Comparison of ENCODE assay signal across 8 cellular contexts in the genomic region with DNA sequence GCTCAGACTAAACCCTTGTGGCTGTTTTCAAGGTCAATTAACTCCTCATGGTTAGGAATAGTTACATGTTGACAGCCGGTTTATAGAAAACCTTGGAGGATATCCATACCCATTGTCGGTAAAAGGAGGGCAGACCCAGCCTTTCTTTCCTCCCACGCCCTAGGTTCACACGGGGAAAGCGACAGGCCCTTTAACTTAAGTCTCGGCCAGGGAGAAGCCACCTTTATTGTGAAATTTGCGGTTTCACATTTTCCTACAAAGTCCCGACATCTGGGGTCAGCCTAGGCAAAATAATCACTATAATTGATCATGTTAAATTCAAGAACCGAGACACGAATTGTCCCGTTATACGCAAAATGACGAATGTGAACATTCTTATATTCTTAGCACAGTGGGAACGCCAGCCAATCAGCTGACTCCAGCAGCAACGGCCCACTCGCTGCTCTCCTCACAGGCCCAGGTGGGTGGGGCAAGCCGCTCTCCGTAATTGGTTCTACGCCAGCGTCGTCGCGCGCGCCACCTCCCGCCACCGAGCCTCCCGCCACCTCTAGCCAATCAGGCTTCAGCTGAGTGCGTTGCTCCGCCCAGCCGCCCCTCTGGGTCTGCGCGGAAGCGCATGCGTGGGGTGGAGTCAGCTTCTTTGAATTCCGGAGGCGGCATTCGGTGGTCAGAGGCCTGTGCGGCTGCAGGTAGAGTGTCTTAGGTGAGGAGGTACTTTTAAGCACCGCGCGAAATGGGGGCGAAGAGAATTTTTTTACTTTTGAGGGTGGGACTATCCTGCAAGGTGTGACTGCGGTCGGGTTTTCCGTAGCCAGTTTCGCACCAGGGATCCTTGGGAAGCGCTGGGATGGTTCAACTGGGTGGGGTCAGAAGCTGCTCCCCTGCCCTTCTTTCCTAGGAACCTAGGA. TPM values are rescaled to one million over a fixed set of nuclear protein-coding genes. Genes with fewer than 3 reads are reported as not detected.
DNase-seq lines count a peak whose midpoint lies in the region; ATAC-seq and TF ChIP-seq lines count a peak whose summit lies in the region.

A gene with protein sequence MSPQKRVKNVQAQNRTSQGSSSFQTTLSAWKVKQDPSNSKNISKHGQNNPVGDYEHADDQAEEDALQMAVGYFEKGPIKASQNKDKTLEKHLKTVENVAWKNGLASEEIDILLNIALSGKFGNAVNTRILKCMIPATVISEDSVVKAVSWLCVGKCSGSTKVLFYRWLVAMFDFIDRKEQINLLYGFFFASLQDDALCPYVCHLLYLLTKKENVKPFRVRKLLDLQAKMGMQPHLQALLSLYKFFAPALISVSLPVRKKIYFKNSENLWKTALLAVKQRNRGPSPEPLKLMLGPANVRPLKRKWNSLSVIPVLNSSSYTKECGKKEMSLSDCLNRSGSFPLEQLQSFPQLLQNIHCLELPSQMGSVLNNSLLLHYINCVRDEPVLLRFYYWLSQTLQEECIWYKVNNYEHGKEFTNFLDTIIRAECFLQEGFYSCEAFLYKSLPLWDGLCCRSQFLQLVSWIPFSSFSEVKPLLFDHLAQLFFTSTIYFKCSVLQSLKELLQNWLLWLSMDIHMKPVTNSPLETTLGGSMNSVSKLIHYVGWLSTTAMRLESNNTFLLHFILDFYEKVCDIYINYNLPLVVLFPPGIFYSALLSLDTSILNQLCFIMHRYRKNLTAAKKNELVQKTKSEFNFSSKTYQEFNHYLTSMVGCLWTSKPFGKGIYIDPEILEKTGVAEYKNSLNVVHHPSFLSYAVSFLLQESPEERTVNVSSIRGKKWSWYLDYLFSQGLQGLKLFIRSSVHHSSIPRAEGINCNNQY (plus strand): TSS at position 659 of the 908 bp plus-strand sequence. CDS start 2,867 bp downstream, outside the sequence.

- H4K20me1 ChIP-seq in SU-DHL-6 (ENCODE audit: low read depth, low read length): no peaks in the 10 kb centered on the region
- no peaks in the 10 kb centered on the region for H4K20me1 ChIP-seq in osteoblast (ENCODE audit: insufficient read depth, low read length)

- DNase-seq in NCI-H1417 (lab: John Stamatoyannopoulos, UW) (peak; percentile 92 to 96 (median 95)), head of caudate nucleus (peak; percentile 79 to 96 (median 91)), osteoblast (ENCODE audit: insufficient read length, low spot score, missing footprints) (peak; percentile 95)
- peak; percentile 88 for DNase-seq in activated naive CD8-positive, alpha-beta T cell treated with anti-CD3 and anti-CD28 coated beads, Interleukin-2, amount 10 ng/mL, durations not matched to agents 7 days and 5 days

- H3K27ac Mint-ChIP-seq in activated naive CD8-positive, alpha-beta T cell treated with anti-CD3 and anti-CD28 coated beads, Interleukin-2, amount 10 ng/mL, durations not matched to agents 7 days and 5 days: peak within 1 kb of the TSS; percentile 81

- H3K9me3 Mint-ChIP-seq in activated naive CD8-positive, alpha-beta T cell treated with anti-CD3 and anti-CD28 coated beads, Interleukin-2, amount 10 ng/mL, durations not matched to agents 7 days and 5 days: no peaks in the 10 kb centered on the region

- H3K9me2 ChIP-seq in SU-DHL-6 (replicated peaks; ENCODE audit: insufficient read depth, low read length): no peaks in the 10 kb centered on the region

- H3F3A ChIP-seq in SU-DHL-6 (ENCODE audit: insufficient read depth): no peaks in the 10 kb centered on the region

- peak within 1 kb of the TSS; percentile 80 for H2AFZ ChIP-seq in SU-DHL-6 (ENCODE audit: low read depth, low read length, severe bottlenecking)
- H2AFZ ChIP-seq in osteoblast (ENCODE audit: low read length): peak within 1 kb of the TSS; percentile 86

- WGBS in thymus: under 1% methylated on average over 48 of the region's 48 CpGs

- H3K4me1 ChIP-seq in osteoblast (ENCODE audit: insufficient read depth, low read length) (no peaks in the 10 kb centered on the region), thymus (ENCODE audit: control insufficient read depth, insufficient read depth, low read length) (no peaks in the 10 kb centered on the region)

- intact Hi-C loops in head of caudate nucleus (cut with DNase I): no loop called here

- H3K4me1 Mint-ChIP-seq in activated naive CD8-positive, alpha-beta T cell treated with anti-CD3 and anti-CD28 coated beads, Interleukin-2, amount 10 ng/mL, durations not matched to agents 7 days and 5 days: peaks cover 20% of the 10 kb centered on the region

- no peaks in the 10 kb centered on the region for H3K27me3 ChIP-seq in SU-DHL-6 (ENCODE audit: low read length)
- no peaks in the 10 kb centered on the region for H3K27me3 ChIP-seq in osteoblast (ENCODE audit: insufficient read depth, low read length)
- H3K27me3 ChIP-seq in thymus (ENCODE audit: control insufficient read depth, insufficient read depth): no peaks in the 10 kb centered on the region

- H3K4me3 ChIP-seq in GM12875 (ENCODE audit: low read depth, low read length): peak within 1 kb of the TSS; percentile 72
- peak within 1 kb of the TSS; percentile 95 for H3K4me3 ChIP-seq in SU-DHL-6 (ENCODE audit: insufficient read depth, low read length, poor library complexity, severe bottlenecking)
- peak within 1 kb of the TSS; percentile 77 for H3K4me3 ChIP-seq in osteoblast (ENCODE audit: insufficient read depth, low read length)
- H3K4me3 ChIP-seq in thymus (ENCODE audit: low read length): peak within 1 kb of the TSS; percentile 60

- POLR2A ChIA-PET in activated naive CD8-positive, alpha-beta T cell treated with anti-CD3 and anti-CD28 coated beads, Interleukin-2, amount 10 ng/mL, durations not matched to agents 7 days and 5 days (lab: Charles Lee): interaction anchor here (0.5 to 1.2 kb wide), 3 partner anchors 43 to 293 kb away, joined by 3 to 4 read pairs (median 4); a partner anchor contains a TSS

- H3K27ac ChIP-seq in SU-DHL-6 (ENCODE audit: low read depth, low read length): peak within 1 kb of the TSS; percentile 62
- H3K27ac ChIP-seq in osteoblast (ENCODE audit: low read depth, low read length): peak within 1 kb of the TSS; percentile 91
- H3K27ac ChIP-seq in thymus (ENCODE audit: low read depth): peak within 1 kb of the TSS; percentile 60

- H3K9me3 ChIP-seq in SU-DHL-6 (ENCODE audit: insufficient read depth, low read length) (no peaks in the 10 kb centered on the region), osteoblast (ENCODE audit: low read depth, low read length) (no peaks in the 10 kb centered on the region), thymus (ENCODE audit: control insufficient read depth) (no peaks in the 10 kb centered on the region)

- TF ChIP-seq CTCF in GM12875 (IDR thresholded peaks at IDR 0.05; ENCODE audit: borderline replicate concordance, insufficient read depth, low read depth, low read length) (no peak), SU-DHL-6 (IDR thresholded peaks at IDR 0.05; ENCODE audit: insufficient read depth, low read length, poor library complexity, severe bottlenecking) (no peak), osteoblast (IDR thresholded peaks at IDR 0.05; ENCODE audit: extremely low read depth, low read depth, low read length) (no peak)

- peak within 1 kb of the TSS; percentile 94 for H3K4me3 Mint-ChIP-seq in activated naive CD8-positive, alpha-beta T cell treated with anti-CD3 and anti-CD28 coated beads, Interleukin-2, amount 10 ng/mL, durations not matched to agents 7 days and 5 days

- H3K27me3 Mint-ChIP-seq in activated naive CD8-positive, alpha-beta T cell treated with anti-CD3 and anti-CD28 coated beads, Interleukin-2, amount 10 ng/mL, durations not matched to agents 7 days and 5 days: no peaks in the 10 kb centered on the region

- peak within 1 kb of the TSS; percentile 94 for H3K4me2 ChIP-seq in SU-DHL-6 (ENCODE audit: low read depth, low read length, poor library complexity, severe bottlenecking)
- H3K4me2 ChIP-seq in osteoblast (ENCODE audit: insufficient read depth, low read length): peak within 1 kb of the TSS; percentile 80

- H3K36me3 ChIP-seq in SU-DHL-6 (ENCODE audit: low read length) (no peaks in the 10 kb centered on the region), osteoblast (ENCODE audit: insufficient read depth, low read length) (no peaks in the 10 kb centered on the region), thymus (ENCODE audit: control insufficient read depth, insufficient read depth) (no peaks in the 10 kb centered on the region)

- H3K36me3 Mint-ChIP-seq in activated naive CD8-positive, alpha-beta T cell treated with anti-CD3 and anti-CD28 coated beads, Interleukin-2, amount 10 ng/mL, durations not matched to agents 7 days and 5 days: peaks cover 19% of the 10 kb centered on the region

- peak within 1 kb of the TSS; percentile 89 for H3K9ac ChIP-seq in SU-DHL-6 (ENCODE audit: low read length)

- H3K79me2 ChIP-seq in SU-DHL-6 (ENCODE audit: insufficient read depth, low read length) (peaks cover 17% of the 10 kb centered on the region), osteoblast (ENCODE audit: insufficient read depth, low read length) (peaks cover 19% of the 10 kb centered on the region)

- ATAC-seq in HG02763 (IDR thresholded peaks at IDR 0.05; ENCODE audit: unreplicated experiment): peak; percentile 98
- peak; percentile 100 for ATAC-seq in activated naive CD8-positive, alpha-beta T cell treated with anti-CD3 and anti-CD28 coated beads, Interleukin-2, amount 10 ng/mL, durations not matched to agents 7 days and 5 days (ENCODE audit: low read depth)

RNA-seq across cellular contexts. Expression of the gene that starts here (rescaled TPM):
- 10 to 100 TPM; 21.4 to 24.6 TPM for total RNA-seq in activated naive CD8-positive, alpha-beta T cell treated with anti-CD3 and anti-CD28 coated beads, Interleukin-2, amount 10 ng/mL, durations not matched to agents 7 days and 5 days
- 4.3 and 4.4 TPM in 2 replicates for total RNA-seq in osteoblast
- polyA plus RNA-seq in thymus: 0.66 TPM

Comparison
In these comparisons a context has a peak if more than half of its experiments do, and no peak if none do; other contexts are left out.
1. Peak in every context shown above with its lines: DNase-seq, ATAC-seq, H3K4me3 ChIP-seq and H3K27ac ChIP-seq.